In the genomic region with DNA sequence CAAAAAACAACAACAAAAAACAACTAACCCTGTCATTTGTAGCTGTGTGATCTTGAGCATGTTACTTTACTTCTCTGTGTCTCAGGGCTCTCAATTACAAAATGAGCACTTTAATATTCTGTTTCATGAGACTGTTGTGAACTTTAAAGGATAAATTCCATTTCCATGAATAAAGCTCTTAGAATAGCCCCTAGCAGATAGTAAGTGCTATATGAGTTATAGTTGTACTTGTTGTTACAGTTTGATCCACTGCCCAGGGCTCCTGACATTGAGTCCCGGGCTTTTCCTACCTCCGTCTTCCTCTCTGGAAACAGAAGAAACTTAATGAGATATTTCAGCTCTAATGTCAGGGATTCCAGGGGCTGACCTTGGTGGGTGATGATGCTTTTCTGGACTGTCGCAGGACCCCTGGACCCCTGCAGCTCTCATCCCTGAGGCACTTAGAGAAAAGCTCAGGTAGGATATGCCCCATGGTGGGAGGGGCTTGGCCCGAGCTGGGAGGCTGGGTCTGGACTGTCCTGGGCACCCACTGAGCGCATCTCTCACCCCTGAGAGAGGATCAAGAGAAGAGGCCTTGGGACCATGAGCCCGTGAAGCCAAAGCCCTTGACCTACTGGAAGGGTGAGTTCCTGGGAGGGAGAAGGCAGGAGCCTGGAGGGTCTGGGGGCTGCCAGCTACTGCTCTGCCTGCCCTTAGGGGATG, we compare ENCODE assay signal across 15 cellular contexts. TPM values are rescaled to one million over a fixed set of nuclear protein-coding genes. Genes with fewer than 3 reads are reported as not detected.
DNase-seq lines count a peak whose midpoint lies in the region; ATAC-seq, FAIRE-seq and TF ChIP-seq lines count a peak whose summit lies in the region.
"Had no signal": no experiment of that assay in that cellular context is flagged by ENCODE, and none has a peak within 500 bp of the region (broad histone marks: within the 10 kb centered on the region; RNA-seq: fewer than 3 reads in every experiment).

No MANE protein-coding gene starts in this region.

- H3K4me1 Mint-ChIP-seq in chondrocyte (ENCODE audit: low read depth), result peaks cover 17% of the 10 kb centered on the region

- H3K4me3 ChIP-seq in neuronal stem cell (ENCODE audit: low read length in 2 of 2), result no peak overlapping the region

- H3K36me3 Mint-ChIP-seq in chondrocyte (ENCODE audit: low read depth), result peaks cover 33% of the 10 kb centered on the region

- no peak for TF ChIP-seq POLR2A in GM12892 (IDR thresholded peaks at IDR 0.05; ENCODE audit: low read depth, low read length)

- no peak overlapping the region for H3K27ac ChIP-seq in neuronal stem cell (replicated peaks; ENCODE audit: low read length)

- DNase-seq in EH (ENCODE audit: low read depth) (peak; percentile 57), chondrocyte (ENCODE audit: low spot score) (no peak), left ventricle myocardium superior (peak; percentile 51), neuronal stem cell (ENCODE audit: low spot score) (no peak), GM12892 (ENCODE audit: insufficient read length) (no peak), NCI-H2081 (lab: John Stamatoyannopoulos, UW) (no peak), left lobe of liver (ENCODE audit: low spot score) (no peak)
- DNase-seq: C1 segment of cervical spinal cord, H9, NCI-H1417, NCI-H187 treated with DMSO at 0.1 percent for 48 hours, NCI-H2171, NCI-H526 treated with DMSO at 0.1 percent for 48 hours had no signal

- no peaks in the 10 kb centered on the region for H3K9me3 ChIP-seq in neuronal stem cell (replicated peaks in 1 of 2; ENCODE audit: control insufficient read depth in 2 of 2, insufficient read depth in 1 of 2, low read depth in 1 of 2, low read length in 2 of 2)

- no peak overlapping the region for H3K14ac ChIP-seq in neuronal stem cell (ENCODE audit: low read length)

- WGBS in neuronal stem cell (ENCODE audit: extremely low coverage in 2 of 2, insufficient read length in 2 of 2, insufficient replicate concordance in 1 of 2), 2 donors, result no CpG with 5 or more reads among the region's 6 CpGs

- H2AFZ ChIP-seq in neuronal stem cell (ENCODE audit: low read length), result no peak overlapping the region

- H3K27ac Mint-ChIP-seq in chondrocyte (ENCODE audit: unreplicated experiment), result peak overlapping the region; percentile 49

- FAIRE-seq in GM12892 (lab: Jason Lieb, UNC), result no peak

- H3K36me3 ChIP-seq in neuronal stem cell (replicated peaks in 1 of 2; ENCODE audit: control insufficient read depth in 2 of 2, insufficient read depth in 2 of 2, low read length in 2 of 2), result peaks cover 60 to 83% of the 10 kb centered on the region in 2 donors

- peaks cover 26% of the 10 kb centered on the region for H3K79me1 ChIP-seq in neuronal stem cell (ENCODE audit: low read depth, low read length)

- H3K27me3 ChIP-seq in neuronal stem cell (ENCODE audit: control insufficient read depth in 3 of 3, insufficient read depth in 3 of 3, low read depth in 1 of 3, low read length in 3 of 3), result no peaks in the 10 kb centered on the region

- no peaks in the 10 kb centered on the region for H3K9me3 Mint-ChIP-seq in chondrocyte (ENCODE audit: low read depth)
- H3K9me3 Mint-ChIP-seq: H9 had no signal

- H3K4ac ChIP-seq in neuronal stem cell (ENCODE audit: low read length), result no peak overlapping the region

- no peak overlapping the region for H3K18ac ChIP-seq in neuronal stem cell (ENCODE audit: low read length)

- no peak overlapping the region for H2BK15ac ChIP-seq in neuronal stem cell (ENCODE audit: low read length)

- no peak overlapping the region for H2AK5ac ChIP-seq in neuronal stem cell (ENCODE audit: low read depth, low read length)

- ATAC-seq in left ventricle myocardium superior (peak; percentile 58), left lobe of liver (no peak)
- ATAC-seq: Panc1 had no signal

- H3K27me3 Mint-ChIP-seq in chondrocyte (ENCODE audit: low read depth), result no peaks in the 10 kb centered on the region

- H3K4me2 ChIP-seq in neuronal stem cell (ENCODE audit: insufficient read depth, low read length, poor library complexity, severe bottlenecking), result no peak overlapping the region

- H2BK120ac ChIP-seq in neuronal stem cell (ENCODE audit: low read depth, low read length), result no peak overlapping the region

- no peak overlapping the region for H2BK12ac ChIP-seq in neuronal stem cell (ENCODE audit: low read length)

- H3K23ac ChIP-seq in neuronal stem cell (ENCODE audit: low read depth, low read length, poor library complexity), result peak overlapping the region; percentile 32

- peak overlapping the region; percentile 55 for H3K9ac ChIP-seq in neuronal stem cell (ENCODE audit: low read depth, low read length, poor library complexity)

- no peak overlapping the region for H3K4me3 Mint-ChIP-seq in chondrocyte (ENCODE audit: unreplicated experiment)
- H3K4me3 Mint-ChIP-seq: H9 had no signal

- H2BK5ac ChIP-seq in neuronal stem cell (ENCODE audit: low read length), result no peak overlapping the region

- H3K4me1 ChIP-seq in neuronal stem cell (ENCODE audit: control insufficient read depth in 2 of 2, insufficient read depth in 1 of 2, low read depth in 1 of 2, low read length in 2 of 2), result peaks cover 6 to 7% of the 10 kb centered on the region in 2 donors

- no peak overlapping the region for H4K8ac ChIP-seq in neuronal stem cell (ENCODE audit: low read depth, low read length)

- H4K91ac ChIP-seq in neuronal stem cell (ENCODE audit: low read depth, low read length, poor library complexity), result no peak overlapping the region

- TF ChIP-seq CTCF in chondrocyte (IDR thresholded peaks at IDR 0.05), result no peak

- intact Hi-C loops in left ventricle myocardium superior (cut with micrococcal nuclease), result no loop called here

RNA-seq across cellular contexts. Expression of a gene that starts 5.1 kb away (rescaled TPM):
- 109 to 116 TPM (median 114 TPM) in 3 replicates for total RNA-seq in chondrocyte
- total RNA-seq in left ventricle myocardium superior, result 11.5 TPM
- 22.0 TPM for polyA plus RNA-seq in neuronal stem cell (2013, experiment 1 of 2)
- 21.2 TPM for polyA plus RNA-seq in neuronal stem cell (2013, experiment 2 of 2)
- not detected for polyA plus RNA-seq in GM12892 (2012; ENCODE audit: missing spikeins)
- 1.4 TPM for total RNA-seq in left lobe of liver

RNA-seq across cellular contexts. Expression of a gene that starts 7.4 kb away (rescaled TPM):
- total RNA-seq in chondrocyte, result 10.2 to 11.5 TPM (median 10.9 TPM) in 3 replicates
- 5.4 TPM for total RNA-seq in left ventricle myocardium superior
- polyA plus RNA-seq in neuronal stem cell (2013, experiment 1 of 2), result 8.6 TPM
- 8.2 TPM for polyA plus RNA-seq in neuronal stem cell (2013, experiment 2 of 2)
- 0.85 TPM for polyA plus RNA-seq in GM12892 (2012; ENCODE audit: missing spikeins)
- total RNA-seq in left lobe of liver, result 0.08 TPM

RNA-seq across cellular contexts. Expression of a gene that starts 11.7 kb away (rescaled TPM):
- 3.2 to 4.6 TPM (median 4.2 TPM) in 3 replicates for total RNA-seq in chondrocyte
- 5.3 TPM for total RNA-seq in left ventricle myocardium superior
- polyA plus RNA-seq in neuronal stem cell (2013, experiment 1 of 2), result 34.0 TPM
- 28.4 TPM for polyA plus RNA-seq in neuronal stem cell (2013, experiment 2 of 2)
- not detected for polyA plus RNA-seq in GM12892 (2012; ENCODE audit: missing spikeins)
- total RNA-seq in left lobe of liver, result 1.3 TPM
- total RNA-seq: HT-29 had no signal

RNA-seq across cellular contexts. Expression of a gene that starts 17.7 kb away (rescaled TPM):
- 4.1 to 7.5 TPM (median 5.6 TPM) in 3 replicates for total RNA-seq in chondrocyte
- total RNA-seq in left ventricle myocardium superior, result 0.32 TPM
- polyA plus RNA-seq in neuronal stem cell (2013, experiment 1 of 2), result 81.3 TPM
- polyA plus RNA-seq in neuronal stem cell (2013, experiment 2 of 2), result 79.5 TPM
- 33.6 TPM for polyA plus RNA-seq in GM12892 (2012; ENCODE audit: missing spikeins)
- total RNA-seq in left lobe of liver, result 0.58 TPM

RNA-seq across cellular contexts. Expression of a gene that starts 18.6 kb away (rescaled TPM):
- total RNA-seq in chondrocyte, result 103 to 147 TPM (median 106 TPM) in 3 replicates
- total RNA-seq in left ventricle myocardium superior, result 66.2 TPM
- 80.9 TPM for polyA plus RNA-seq in neuronal stem cell (2013, experiment 1 of 2)
- polyA plus RNA-seq in neuronal stem cell (2013, experiment 2 of 2), result 82.6 TPM
- 43.9 TPM for polyA plus RNA-seq in GM12892 (2012; ENCODE audit: missing spikeins)
- total RNA-seq in left lobe of liver, result 48.0 TPM

Comparison
In these comparisons a context has a peak if more than half of its experiments do, and no peak if none do; other contexts are left out.
1. DNase-seq: peak in EH (single experiment) and left ventricle myocardium superior (single experiment); none in chondrocyte (single experiment), neuronal stem cell (single experiment), GM12892 (single experiment), NCI-H2081 (0 of 2) and left lobe of liver (single experiment).